ENCODE assay signal across 9 cellular contexts in genomic region chr6:160791459-160791858, GRCh38.
DNase-seq lines count a peak whose midpoint lies in the region; ATAC-seq, FAIRE-seq and TF ChIP-seq lines count a peak whose summit lies in the region.
"Had no signal": no experiment of that assay in that cellular context is flagged by ENCODE, and none has a peak within 500 bp of the region (broad histone marks: within the 10 kb centered on the region; RNA-seq: fewer than 3 reads in every experiment).

No MANE protein-coding gene starts in this region.

- peaks cover 47% of the 10 kb centered on the region for H3K4me1 ChIP-seq in keratinocyte (ENCODE audit: control insufficient read depth, extremely low read depth, insufficient read depth, low read length)
- H3K4me1 ChIP-seq in OCI-LY7 (ENCODE audit: insufficient read depth, low read length, poor library complexity, severe bottlenecking): no peaks in the 10 kb centered on the region
- H3K4me1 ChIP-seq in ascending aorta: no peaks in the 10 kb centered on the region

- H3K9me1 ChIP-seq in keratinocyte (ENCODE audit: control insufficient read depth, extremely low read depth, insufficient read depth, low read length): no peaks in the 10 kb centered on the region

- peak overlapping the region in 1 of 3 experiments; percentile 25 for H3K4me3 ChIP-seq in keratinocyte (ENCODE audit: control insufficient read depth in 2 of 3, extremely low read depth in 1 of 3, insufficient read depth in 2 of 3, low read depth in 1 of 3, low read length in 3 of 3)
- no peak overlapping the region for H3K4me3 ChIP-seq in OCI-LY7 (ENCODE audit: low read depth, low read length, poor library complexity, severe bottlenecking)
- no peak overlapping the region for H3K4me3 ChIP-seq in ascending aorta

- H3K79me2 ChIP-seq in keratinocyte (ENCODE audit: control insufficient read depth, insufficient read depth, low read length) (no peaks in the 10 kb centered on the region), OCI-LY7 (ENCODE audit: insufficient read depth, low read depth, low read length) (no peaks in the 10 kb centered on the region)

- peak; percentile 65 for ATAC-seq in GM19023 (IDR thresholded peaks at IDR 0.05; ENCODE audit: unreplicated experiment)
- peak; percentile 71 for ATAC-seq in GM21576 (IDR thresholded peaks at IDR 0.05; ENCODE audit: unreplicated experiment)
- ATAC-seq in HG03354 (IDR thresholded peaks at IDR 0.05; ENCODE audit: poor library complexity, severe bottlenecking, unreplicated experiment): peak; percentile 57

- H3K27me3 ChIP-seq in keratinocyte (ENCODE audit: control insufficient read depth, extremely low read depth, insufficient read depth, low read length): no peaks in the 10 kb centered on the region
- H3K27me3 ChIP-seq in ascending aorta: no peaks in the 10 kb centered on the region

- H3K9me2 ChIP-seq in OCI-LY7 (ENCODE audit: insufficient read depth, low read length): no peaks in the 10 kb centered on the region

- H4K20me1 ChIP-seq in keratinocyte (ENCODE audit: control insufficient read depth, extremely low read depth, insufficient read depth, low read length) (no peaks in the 10 kb centered on the region), OCI-LY7 (ENCODE audit: insufficient read depth, low read length) (no peaks in the 10 kb centered on the region)

- DNase-seq in keratinocyte (ENCODE audit: low read depth, low spot score) (no peak), OCI-LY7 (ENCODE audit: low spot score) (no peak), ascending aorta (ENCODE audit: low spot score in 2 of 2) (no peak)
- no peak for DNase-seq in stimulated activated naive CD4-positive, alpha-beta T cell (lab: John Stamatoyannopoulos, UW)
- DNase-seq: NCI-H446, posterior cingulate gyrus had no signal

- no TSS peak for BruUV-seq in OCI-LY7 (replicated peaks; lab: Mats Ljungman, UMichigan)

- dilution Hi-C loops in keratinocyte (cut with MboI; ENCODE audit: extremely low pct_ligation_motif_present, low sequenced_read_pairs): no loop called here

- no peaks in the 10 kb centered on the region for H3K36me3 ChIP-seq in keratinocyte (ENCODE audit: control insufficient read depth in 2 of 2, extremely low read depth in 1 of 2, insufficient read depth in 2 of 2, low read length in 2 of 2)
- no peaks in the 10 kb centered on the region for H3K36me3 ChIP-seq in OCI-LY7 (ENCODE audit: insufficient read depth, low read length)
- no peaks in the 10 kb centered on the region for H3K36me3 ChIP-seq in ascending aorta

- peak overlapping the region; percentile 75 for H2AFZ ChIP-seq in keratinocyte (ENCODE audit: control insufficient read depth, low read length)
- H2AFZ ChIP-seq in OCI-LY7 (ENCODE audit: low read length): no peak overlapping the region

- H3K9me3 ChIP-seq in keratinocyte (ENCODE audit: control insufficient read depth, low read depth, low read length) (no peaks in the 10 kb centered on the region), OCI-LY7 (ENCODE audit: low read length) (no peaks in the 10 kb centered on the region), ascending aorta (no peaks in the 10 kb centered on the region)

- H3K9ac ChIP-seq in keratinocyte (ENCODE audit: control insufficient read depth, extremely low read depth, insufficient read depth, low read length): peak overlapping the region; percentile 60

- CTCF ChIA-PET in OCI-LY7 (lab: Charles Lee; ENCODE audit: unreplicated experiment): no interaction called here

- H3K4me2 ChIP-seq in keratinocyte (ENCODE audit: control insufficient read depth, extremely low read depth, insufficient read depth, low read depth, low read length): peak overlapping the region; percentile 75
- H3K4me2 ChIP-seq in OCI-LY7 (ENCODE audit: low read length): no peak overlapping the region

- H3K27ac ChIP-seq in keratinocyte (ENCODE audit: control insufficient read depth, insufficient read depth, low read length) (peak overlapping the region; percentile 92), OCI-LY7 (ENCODE audit: low read depth, low read length, poor library complexity, severe bottlenecking) (no peak overlapping the region), ascending aorta (no peak overlapping the region)

- intact Hi-C loops in OCI-LY7 (cut with micrococcal nuclease; ENCODE audit: unreplicated experiment) (no loop called here), ascending aorta (cut with DNase I) (no loop called here)

- TF ChIP-seq CTCF in keratinocyte (optimal IDR thresholded peaks at IDR 0.05 in 1 of 3, IDR thresholded peaks at IDR 0.05 in 1 of 3, conservative IDR thresholded peaks at IDR 0.05 in 1 of 3; ENCODE audit: extremely low read depth in 1 of 3, insufficient read depth in 2 of 3, low read length in 3 of 3) (no peak), OCI-LY7 (conservative IDR thresholded peaks at IDR 0.05; ENCODE audit: low read length) (no peak), ascending aorta (IDR thresholded peaks at IDR 0.05) (no peak)

- POLR2A ChIA-PET in OCI-LY7 (lab: Charles Lee): no interaction called here

- FAIRE-seq in keratinocyte (lab: Jason Lieb, UNC): no peak
